In genomic region chr12:51049525-51049924, GRCh38 we compare ENCODE assay signal across 9 cellular contexts. TPM values are rescaled to one million over a fixed set of nuclear protein-coding genes. Genes with fewer than 3 reads are reported as not detected.
DNase-seq lines count a peak whose midpoint lies in the region; TF ChIP-seq lines count a peak whose summit lies in the region.
"Had no signal": no experiment of that assay in that cellular context is flagged by ENCODE, and none has a peak within 500 bp of the region (broad histone marks: within the 10 kb centered on the region; RNA-seq: fewer than 3 reads in every experiment).

No MANE protein-coding gene starts in this region.

- H3K9me3 ChIP-seq in right atrium auricular region = no peaks in the 10 kb centered on the region
- H3K9me3 ChIP-seq in liver (ENCODE audit: control insufficient read depth in 4 of 4, low read length in 3 of 4) = no peaks in the 10 kb centered on the region

- H3K27ac ChIP-seq in right atrium auricular region (no peak overlapping the region), liver (ENCODE audit: low read depth in 1 of 2, low read length in 2 of 2) (peak overlapping the region in 1 of 2 donors; percentile 98)

- no peak for DNase-seq in right atrium auricular region (ENCODE audit: low spot score)
- DNase-seq in cardiac septum (ENCODE audit: low spot score) = no peak
- no peak for DNase-seq in activated T-helper 2 cell treated with anti-CD3 and anti-CD28 coated beads, Interferon-gamma antibody, Interleukin-2, Interleukin-4, amounts not matched to agents 10 μg/mL and 5 μg/mL and 100 μg/mL, durations not matched to agents 14 hours and 24 hours and 36 hours (ENCODE audit: low spot score)
- DNase-seq in type B pancreatic cell (ENCODE audit: extremely low spot score, unreplicated experiment) = no peak
- DNase-seq in G401 (ENCODE audit: low spot score) = no peak
- no peak for DNase-seq in germinal center (ENCODE audit: low spot score)
- no peak for DNase-seq in NCI-H2029 (lab: John Stamatoyannopoulos, UW)
- DNase-seq: DMS 273 treated with DMSO at 0.1 percent for 48 hours had no signal

- H3K4me3 ChIP-seq in right atrium auricular region (peak overlapping the region; percentile 72 to 88), liver (ENCODE audit: low read depth in 1 of 3, low read length in 3 of 3) (peak overlapping the region in 2 of 3 donors; percentile 71 to 81)

- peaks cover 0 to 20% of the 10 kb centered on the region in 2 donors for H3K4me1 ChIP-seq in right atrium auricular region
- H3K4me1 ChIP-seq in liver (ENCODE audit: control insufficient read depth in 4 of 4, insufficient read depth in 4 of 4, low read length in 3 of 4) = peaks cover 0 to 23% (median 17%) of the 10 kb centered on the region in 4 donors

- H3K4me3 Mint-ChIP-seq in activated T-helper 2 cell treated with anti-CD3 and anti-CD28 coated beads, Interferon-gamma antibody, Interleukin-2, Interleukin-4, amounts not matched to agents 10 μg/mL and 5 μg/mL and 100 μg/mL, durations not matched to agents 14 hours and 24 hours and 36 hours (ENCODE audit: low read depth) = peak overlapping the region; percentile 92
- peak overlapping the region; percentile 99 for H3K4me3 Mint-ChIP-seq in type B pancreatic cell

- H3K27me3 Mint-ChIP-seq in activated T-helper 2 cell treated with anti-CD3 and anti-CD28 coated beads, Interferon-gamma antibody, Interleukin-2, Interleukin-4, amounts not matched to agents 10 μg/mL and 5 μg/mL and 100 μg/mL, durations not matched to agents 14 hours and 24 hours and 36 hours (ENCODE audit: low read depth) = no peaks in the 10 kb centered on the region
- H3K27me3 Mint-ChIP-seq in type B pancreatic cell = no peaks in the 10 kb centered on the region

- H3K27ac Mint-ChIP-seq in activated T-helper 2 cell treated with anti-CD3 and anti-CD28 coated beads, Interferon-gamma antibody, Interleukin-2, Interleukin-4, amounts not matched to agents 10 μg/mL and 5 μg/mL and 100 μg/mL, durations not matched to agents 14 hours and 24 hours and 36 hours = no peak overlapping the region
- peak overlapping the region; percentile 91 for H3K27ac Mint-ChIP-seq in type B pancreatic cell

- no peaks in the 10 kb centered on the region for H3K9me3 Mint-ChIP-seq in activated T-helper 2 cell treated with anti-CD3 and anti-CD28 coated beads, Interferon-gamma antibody, Interleukin-2, Interleukin-4, amounts not matched to agents 10 μg/mL and 5 μg/mL and 100 μg/mL, durations not matched to agents 14 hours and 24 hours and 36 hours
- H3K9me3 Mint-ChIP-seq in type B pancreatic cell = no peaks in the 10 kb centered on the region

- 61% methylated on average over 3 of the region's 3 CpGs for whole genome bisulfite sequencing in liver

- H3K36me3 ChIP-seq in right atrium auricular region = peaks cover 29% of the 10 kb centered on the region
- H3K36me3 ChIP-seq in liver (ENCODE audit: control insufficient read depth in 4 of 4, insufficient read depth in 3 of 4, low read depth in 1 of 4, low read length in 3 of 4) = peaks cover 6 to 22% (median 18%) of the 10 kb centered on the region in 4 donors

- intact Hi-C loops in cardiac septum (cut with DNase I) = loop anchor here (2.0 to 5.0 kb wide), 2 partner anchors 33 to 293 kb away; partner anchors contain the start of gene CSRNP2
- intact Hi-C loops in activated T-helper 2 cell treated with anti-CD3 and anti-CD28 coated beads, Interferon-gamma antibody, Interleukin-2, Interleukin-4, amounts not matched to agents 10 μg/mL and 5 μg/mL and 100 μg/mL, durations not matched to agents 14 hours and 24 hours and 36 hours (cut with micrococcal nuclease) = no loop called here

- H3K27me3 ChIP-seq in right atrium auricular region (no peaks in the 10 kb centered on the region), liver (ENCODE audit: control insufficient read depth in 4 of 4, insufficient read depth in 4 of 4, low read length in 3 of 4) (no peaks in the 10 kb centered on the region)

- in situ Hi-C loops in G401 (cut with HindIII; ENCODE audit: low sequenced_read_pairs) = no loop called here

- peaks cover 24% of the 10 kb centered on the region for H3K4me1 Mint-ChIP-seq in activated T-helper 2 cell treated with anti-CD3 and anti-CD28 coated beads, Interferon-gamma antibody, Interleukin-2, Interleukin-4, amounts not matched to agents 10 μg/mL and 5 μg/mL and 100 μg/mL, durations not matched to agents 14 hours and 24 hours and 36 hours (ENCODE audit: low read depth)
- peaks cover 17% of the 10 kb centered on the region for H3K4me1 Mint-ChIP-seq in type B pancreatic cell (ENCODE audit: unreplicated experiment)

- TF ChIP-seq CTCF in right atrium auricular region (IDR thresholded peaks at IDR 0.05) (no peak), liver (IDR thresholded peaks at IDR 0.05; ENCODE audit: low read depth, low read length, missing input control) (no peak), type B pancreatic cell (conservative IDR thresholded peaks at IDR 0.05) (no peak)

- H3K9ac ChIP-seq in liver (ENCODE audit: low read depth in 1 of 2, low read length in 2 of 2) = peak overlapping the region in 1 of 2 donors; percentile 91

- peaks cover 36% of the 10 kb centered on the region for H3K36me3 Mint-ChIP-seq in activated T-helper 2 cell treated with anti-CD3 and anti-CD28 coated beads, Interferon-gamma antibody, Interleukin-2, Interleukin-4, amounts not matched to agents 10 μg/mL and 5 μg/mL and 100 μg/mL, durations not matched to agents 14 hours and 24 hours and 36 hours (ENCODE audit: low read depth)
- peaks cover 9% of the 10 kb centered on the region for H3K36me3 Mint-ChIP-seq in type B pancreatic cell

- no peak for TF ChIP-seq RAD21 in liver (IDR thresholded peaks at IDR 0.05)

TF ChIP-seq in liver, 16 proteins besides CTCF, POLR2A, EP300 and RAD21 (continues in another document):
- no peak for TF ChIP-seq ZBTB33 (IDR thresholded peaks at IDR 0.05)
- no peak for TF ChIP-seq SP1 (IDR thresholded peaks at IDR 0.05)
- TF ChIP-seq, protein P1, sequence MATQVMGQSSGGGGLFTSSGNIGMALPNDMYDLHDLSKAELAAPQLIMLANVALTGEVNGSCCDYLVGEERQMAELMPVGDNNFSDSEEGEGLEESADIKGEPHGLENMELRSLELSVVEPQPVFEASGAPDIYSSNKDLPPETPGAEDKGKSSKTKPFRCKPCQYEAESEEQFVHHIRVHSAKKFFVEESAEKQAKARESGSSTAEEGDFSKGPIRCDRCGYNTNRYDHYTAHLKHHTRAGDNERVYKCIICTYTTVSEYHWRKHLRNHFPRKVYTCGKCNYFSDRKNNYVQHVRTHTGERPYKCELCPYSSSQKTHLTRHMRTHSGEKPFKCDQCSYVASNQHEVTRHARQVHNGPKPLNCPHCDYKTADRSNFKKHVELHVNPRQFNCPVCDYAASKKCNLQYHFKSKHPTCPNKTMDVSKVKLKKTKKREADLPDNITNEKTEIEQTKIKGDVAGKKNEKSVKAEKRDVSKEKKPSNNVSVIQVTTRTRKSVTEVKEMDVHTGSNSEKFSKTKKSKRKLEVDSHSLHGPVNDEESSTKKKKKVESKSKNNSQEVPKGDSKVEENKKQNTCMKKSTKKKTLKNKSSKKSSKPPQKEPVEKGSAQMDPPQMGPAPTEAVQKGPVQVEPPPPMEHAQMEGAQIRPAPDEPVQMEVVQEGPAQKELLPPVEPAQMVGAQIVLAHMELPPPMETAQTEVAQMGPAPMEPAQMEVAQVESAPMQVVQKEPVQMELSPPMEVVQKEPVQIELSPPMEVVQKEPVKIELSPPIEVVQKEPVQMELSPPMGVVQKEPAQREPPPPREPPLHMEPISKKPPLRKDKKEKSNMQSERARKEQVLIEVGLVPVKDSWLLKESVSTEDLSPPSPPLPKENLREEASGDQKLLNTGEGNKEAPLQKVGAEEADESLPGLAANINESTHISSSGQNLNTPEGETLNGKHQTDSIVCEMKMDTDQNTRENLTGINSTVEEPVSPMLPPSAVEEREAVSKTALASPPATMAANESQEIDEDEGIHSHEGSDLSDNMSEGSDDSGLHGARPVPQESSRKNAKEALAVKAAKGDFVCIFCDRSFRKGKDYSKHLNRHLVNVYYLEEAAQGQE (IDR thresholded peaks at IDR 0.05) = no peak

RNA-seq across cellular contexts. Expression of gene LETMD1, which starts 1.4 kb away (rescaled TPM):
- total RNA-seq in right atrium auricular region = 10 to 100 TPM; 22.8 to 27.2 TPM
- total RNA-seq in cardiac septum = 27.3 TPM
- 61.0 and 63.1 TPM in 2 replicates for total RNA-seq in activated T-helper 2 cell treated with anti-CD3 and anti-CD28 coated beads, Interferon-gamma antibody, Interleukin-2, Interleukin-4, amounts not matched to agents 10 μg/mL and 5 μg/mL and 100 μg/mL, durations not matched to agents 14 hours and 24 hours and 36 hours
- 10 to 100 TPM; 24.5 to 41.0 TPM for total RNA-seq in liver
- polyA plus RNA-seq in liver = 10 to 100 TPM; 17.6 to 20.6 TPM
- 67.8 and 68.7 TPM in 2 replicates for total RNA-seq in type B pancreatic cell (ENCODE audit: low replicate concordance)
- total RNA-seq in G401 (2014; rRNA removed; shearing (Covaris generic)) = 47.9 and 63.2 TPM in 2 replicates

RNA-seq across cellular contexts. Expression of gene SLC11A2, which starts 23.3 kb away (rescaled TPM):
- total RNA-seq in right atrium auricular region (10 to 100 TPM; 25.5 to 40.9 TPM), cardiac septum (22.0 TPM), liver (100 to 1,000 TPM in 1 of 2 donors, 10 to 100 TPM in 1; 80.1 to 108 TPM), type B pancreatic cell (ENCODE audit: low replicate concordance) (56.3 and 62.9 TPM in 2 replicates)
- 56.6 and 62.9 TPM in 2 replicates for total RNA-seq in activated T-helper 2 cell treated with anti-CD3 and anti-CD28 coated beads, Interferon-gamma antibody, Interleukin-2, Interleukin-4, amounts not matched to agents 10 μg/mL and 5 μg/mL and 100 μg/mL, durations not matched to agents 14 hours and 24 hours and 36 hours
- polyA plus RNA-seq in liver = 10 to 100 TPM; 15.2 to 24.2 TPM
- total RNA-seq in G401 (2014; rRNA removed; shearing (Covaris generic)) = 24.6 and 37.1 TPM in 2 replicates

RNA-seq across cellular contexts. Expression of gene CSRNP2, which starts 33.9 kb away (rescaled TPM):
- 10 to 100 TPM; 17.1 to 19.4 TPM for total RNA-seq in right atrium auricular region
- total RNA-seq in cardiac septum = 30.1 TPM
- total RNA-seq in activated T-helper 2 cell treated with anti-CD3 and anti-CD28 coated beads, Interferon-gamma antibody, Interleukin-2, Interleukin-4, amounts not matched to agents 10 μg/mL and 5 μg/mL and 100 μg/mL, durations not matched to agents 14 hours and 24 hours and 36 hours = 28.3 and 31.2 TPM in 2 replicates
- total RNA-seq in liver = 1 to 10 TPM; 4.4 to 8.4 TPM
- 1 to 10 TPM; 2.0 to 3.5 TPM for polyA plus RNA-seq in liver
- 32.1 and 55.5 TPM in 2 replicates for total RNA-seq in type B pancreatic cell (ENCODE audit: low replicate concordance)
- 9.8 and 19.8 TPM in 2 replicates for total RNA-seq in G401 (2014; rRNA removed; shearing (Covaris generic))
